In genomic region chr2:190159453-190159852, GRCh38 we compare ENCODE assay signal across 16 cellular contexts.
DNase-seq lines count a peak whose midpoint lies in the region; ATAC-seq, FAIRE-seq and TF ChIP-seq lines count a peak whose summit lies in the region.
"Had no signal": no experiment of that assay in that cellular context is flagged by ENCODE, and none has a peak within 500 bp of the region (broad histone marks: within the 10 kb centered on the region; RNA-seq: fewer than 3 reads in every experiment).

No MANE protein-coding gene starts in this region.

- CTCF ChIA-PET in IMR-90 (lab: Yijun Ruan, JAX) = interaction anchor here (1.0 kb wide), 1 partner anchor 19 kb away, joined by 3 read pairs; no protein-coding TSS in a partner anchor
- CTCF ChIA-PET in activated CD8-positive, alpha-beta T cell treated with anti-CD3 and anti-CD28 coated beads for 36 hours (lab: Charles Lee) = interaction anchor here (0.8 kb wide), 1 partner anchor 10 kb away, joined by 5 read pairs; no protein-coding TSS in a partner anchor

- H3K4ac ChIP-seq in IMR-90 (ENCODE audit: low read depth, low read length) = no peak overlapping the region

- H3K27ac ChIP-seq in IMR-90 (ENCODE audit: insufficient read depth, low read length) = no peak overlapping the region
- H3K27ac ChIP-seq in colonic mucosa = peak overlapping the region; percentile 31
- H3K27ac ChIP-seq: brain microvascular endothelial cell, SJSA1 had no signal

- no TSS peak for BruUV-seq in IMR-90 (replicated peaks; lab: Mats Ljungman, UMichigan)

- H2BK120ac ChIP-seq in IMR-90 (ENCODE audit: low read depth, low read length) = no peak overlapping the region

- H3K4me2 ChIP-seq in IMR-90 (ENCODE audit: low read depth, low read length) = no peak overlapping the region

- no peak overlapping the region for H3K27ac Mint-ChIP-seq in activated CD4-positive, alpha-beta T cell treated with anti-CD3 and anti-CD28 coated beads, Interleukin-2, amount 10 ng/mL, durations not matched to agents 24 days and 14 days
- no peak overlapping the region for H3K27ac Mint-ChIP-seq in activated CD8-positive, alpha-beta T cell treated with anti-CD3 and anti-CD28 coated beads for 36 hours
- H3K27ac Mint-ChIP-seq: CD4-positive, alpha-beta memory T cell had no signal

- no peak overlapping the region for H3K56ac ChIP-seq in IMR-90 (ENCODE audit: extremely low read depth, insufficient read depth, low read length)

- H2BK15ac ChIP-seq in IMR-90 (ENCODE audit: low read depth, low read length) = no peak overlapping the region

- no peak overlapping the region for H2BK20ac ChIP-seq in IMR-90 (ENCODE audit: low read depth, low read length)

- H3K9me1 ChIP-seq in IMR-90 (ENCODE audit: insufficient read depth, low read length) = no peaks in the 10 kb centered on the region

- POLR2A ChIA-PET in IMR-90 (lab: Charles Lee; ENCODE audit: unreplicated experiment) = no interaction called here
- POLR2A ChIA-PET in activated CD8-positive, alpha-beta T cell treated with anti-CD3 and anti-CD28 coated beads for 36 hours (lab: Charles Lee) = interaction anchor here (1.0 kb wide), 1 partner anchor 21 kb away, joined by 3 read pairs; a partner anchor contains a TSS

- TF ChIP-seq CTCF in IMR-90 (conservative IDR thresholded peaks at IDR 0.05; ENCODE audit: low read depth, low read length) (no peak), colonic mucosa (IDR thresholded peaks at IDR 0.05) (no peak), D721Med (IDR thresholded peaks at IDR 0.05; ENCODE audit: insufficient read depth, missing control alignments) (no peak)
- TF ChIP-seq CTCF in activated CD8-positive, alpha-beta T cell treated with anti-CD3 and anti-CD28 coated beads for 36 hours (IDR thresholded peaks at IDR 0.05) = no peak

- FAIRE-seq in D721Med (lab: Jason Lieb, UNC) = no peak

- no peak overlapping the region for H3K4me3 Mint-ChIP-seq in activated CD4-positive, alpha-beta T cell treated with anti-CD3 and anti-CD28 coated beads, Interleukin-2, amount 10 ng/mL, durations not matched to agents 24 days and 14 days
- H3K4me3 Mint-ChIP-seq in activated CD8-positive, alpha-beta T cell treated with anti-CD3 and anti-CD28 coated beads for 36 hours = no peak overlapping the region
- H3K4me3 Mint-ChIP-seq: CD4-positive, alpha-beta memory T cell had no signal

- no peak overlapping the region; the same call in 1 of the 2 replicates for H3K14ac ChIP-seq in IMR-90 (replicated peaks; ENCODE audit: low read depth, low read length)

- no peak overlapping the region for H2AFZ ChIP-seq in IMR-90 (replicated peaks; ENCODE audit: low read length, poor library complexity)

- TF ChIP-seq RAD21 in IMR-90 (IDR thresholded peaks at IDR 0.05; ENCODE audit: low read length) = no peak

- no peaks in the 10 kb centered on the region for H3K36me3 ChIP-seq in IMR-90 (ENCODE audit: control insufficient read depth, insufficient read depth, low read length)
- no peaks in the 10 kb centered on the region for H3K36me3 ChIP-seq in colonic mucosa
- H3K36me3 ChIP-seq: brain microvascular endothelial cell, SJSA1 had no signal

- H3K79me1 ChIP-seq in IMR-90 (ENCODE audit: low read depth in 1 of 2, low read length in 2 of 2) = no peaks in the 10 kb centered on the region

- dilution Hi-C loops in IMR-90 (cut with HindIII; ENCODE audit: low sequenced_read_pairs, unreplicated experiment) = no loop called here

- H3K9me3 Mint-ChIP-seq in activated CD4-positive, alpha-beta T cell treated with anti-CD3 and anti-CD28 coated beads, Interleukin-2, amount 10 ng/mL, durations not matched to agents 24 days and 14 days = no peaks in the 10 kb centered on the region
- H3K9me3 Mint-ChIP-seq in activated CD8-positive, alpha-beta T cell treated with anti-CD3 and anti-CD28 coated beads for 36 hours = no peaks in the 10 kb centered on the region
- H3K9me3 Mint-ChIP-seq: CD4-positive, alpha-beta memory T cell had no signal

- no peak overlapping the region for H3K18ac ChIP-seq in IMR-90 (ENCODE audit: low read depth, low read length)

- in situ Hi-C loops in IMR-90 (cut with MboI; ENCODE audit: low sequenced_read_pairs) = no loop called here

- H2AK5ac ChIP-seq in IMR-90 (ENCODE audit: low read depth, low read length) = no peak overlapping the region

- no peak overlapping the region for H4K5ac ChIP-seq in IMR-90 (ENCODE audit: low read depth, low read length)

- no peak for TF ChIP-seq POLR2A in IMR-90 (IDR thresholded peaks at IDR 0.05; ENCODE audit: low read depth, low read length)

- no peak overlapping the region for H2AK9ac ChIP-seq in IMR-90 (replicated peaks; ENCODE audit: low read depth, low read length, poor library complexity)

- H3K9ac ChIP-seq in IMR-90 (ENCODE audit: low read depth, low read length) (no peak overlapping the region), colonic mucosa (ENCODE audit: low read depth in 2 of 2, low read length in 2 of 2) (no peak overlapping the region)

- intact Hi-C loops in IMR-90 (cut with micrococcal nuclease) = no loop called here
- intact Hi-C loops in colonic mucosa (cut with DNase I) = no loop called here
- intact Hi-C loops in activated CD4-positive, alpha-beta T cell treated with anti-CD3 and anti-CD28 coated beads, Interleukin-2, amount 10 ng/mL, durations not matched to agents 24 days and 14 days (cut with micrococcal nuclease) = no loop called here
- intact Hi-C loops in activated CD8-positive, alpha-beta T cell treated with anti-CD3 and anti-CD28 coated beads for 36 hours (cut with micrococcal nuclease) = no loop called here

- no peaks in the 10 kb centered on the region for H3K27me3 Mint-ChIP-seq in activated CD4-positive, alpha-beta T cell treated with anti-CD3 and anti-CD28 coated beads, Interleukin-2, amount 10 ng/mL, durations not matched to agents 24 days and 14 days
- no peaks in the 10 kb centered on the region for H3K27me3 Mint-ChIP-seq in activated CD8-positive, alpha-beta T cell treated with anti-CD3 and anti-CD28 coated beads for 36 hours

- H3K36me3 Mint-ChIP-seq in activated CD4-positive, alpha-beta T cell treated with anti-CD3 and anti-CD28 coated beads, Interleukin-2, amount 10 ng/mL, durations not matched to agents 24 days and 14 days (ENCODE audit: low read depth) = no peaks in the 10 kb centered on the region
- no peaks in the 10 kb centered on the region for H3K36me3 Mint-ChIP-seq in activated CD8-positive, alpha-beta T cell treated with anti-CD3 and anti-CD28 coated beads for 36 hours (ENCODE audit: low read depth)
- H3K36me3 Mint-ChIP-seq: CD4-positive, alpha-beta memory T cell had no signal

- H3K23ac ChIP-seq in IMR-90 (ENCODE audit: low read depth, low read length) = 0 out of 2 replicates have a peak overlapping the region, but pooled peaks have one; percentile 29

- no peaks in the 10 kb centered on the region for H4K20me1 ChIP-seq in IMR-90 (ENCODE audit: insufficient read depth, low read length)

- H3K4me1 Mint-ChIP-seq in activated CD4-positive, alpha-beta T cell treated with anti-CD3 and anti-CD28 coated beads, Interleukin-2, amount 10 ng/mL, durations not matched to agents 24 days and 14 days = no peaks in the 10 kb centered on the region
- no peaks in the 10 kb centered on the region for H3K4me1 Mint-ChIP-seq in activated CD8-positive, alpha-beta T cell treated with anti-CD3 and anti-CD28 coated beads for 36 hours (ENCODE audit: low read depth)
- H3K4me1 Mint-ChIP-seq: CD4-positive, alpha-beta memory T cell had no signal

- H3K4me3 ChIP-seq in IMR-90 (ENCODE audit: insufficient read depth, low read depth, low read length) (no peak overlapping the region), colonic mucosa (no peak overlapping the region)
- H3K4me3 ChIP-seq: SJSA1 had no signal

- no peak overlapping the region for H4K91ac ChIP-seq in IMR-90 (ENCODE audit: insufficient read depth, low read depth, low read length)

- no peak overlapping the region for H4K8ac ChIP-seq in IMR-90 (ENCODE audit: low read depth in 2 of 2, low read length in 2 of 2)

- H3K27me3 ChIP-seq in IMR-90 (ENCODE audit: control insufficient read depth, insufficient read depth, low read length) (no peaks in the 10 kb centered on the region), colonic mucosa (no peaks in the 10 kb centered on the region)
- H3K27me3 ChIP-seq: brain microvascular endothelial cell, SJSA1 had no signal

- no CpG with 5 or more reads among the region's 3 CpGs for WGBS in IMR-90 (ENCODE audit: extremely low coverage in 2 of 2, insufficient read length in 1 of 2), 2 experiments

- peak; percentile 58 for DNase-seq in IMR-90
- DNase-seq in colonic mucosa = no peak
- DNase-seq in inferior parietal cortex (ENCODE audit: extremely low spot score) = peak; percentile 40
- DNase-seq in stromal cell of bone marrow (ENCODE audit: low read depth) = peak; percentile 98
- no peak for DNase-seq in activated CD4-positive, alpha-beta T cell treated with anti-CD3 and anti-CD28 coated beads, Interleukin-2, amount 10 ng/mL, durations not matched to agents 24 days and 14 days
- no peak for DNase-seq in activated CD8-positive, alpha-beta T cell treated with anti-CD3 and anti-CD28 coated beads for 36 hours
- no peak for DNase-seq in D721Med (ENCODE audit: insufficient read length, low spot score)
- DNase-seq: activated T-cell treated with anti-CD3 and anti-CD28 coated beads, Interleukin-2, amount 50 U/mL, for 48 hours; brain microvascular endothelial cell; CD4-positive, alpha-beta memory T cell; kidney glomerular epithelial cell; NCI-H1092; NCI-H510A treated with DMSO at 0.1 percent for 48 hours; stimulated activated naive CD4-positive, alpha-beta T cell had no signal

- H3K4me1 ChIP-seq in IMR-90 (ENCODE audit: control insufficient read depth, insufficient read depth, low read length) (no peaks in the 10 kb centered on the region), colonic mucosa (no peaks in the 10 kb centered on the region)
- H3K4me1 ChIP-seq: SJSA1 had no signal

- peak; percentile 46 for ATAC-seq in IMR-90 (ENCODE audit: low read depth)
- ATAC-seq in activated CD8-positive, alpha-beta T cell treated with anti-CD3 and anti-CD28 coated beads for 36 hours = no peak
- no peak for ATAC-seq in GM18519 (IDR thresholded peaks at IDR 0.05; ENCODE audit: low FRiP score, unreplicated experiment)

- H3K9me3 ChIP-seq in IMR-90 (ENCODE audit: control insufficient read depth, insufficient read depth, low read length) (no peaks in the 10 kb centered on the region), colonic mucosa (no peaks in the 10 kb centered on the region)
- H3K9me3 ChIP-seq: SJSA1 had no signal

- no peak overlapping the region for H2BK5ac ChIP-seq in IMR-90 (ENCODE audit: low read depth, low read length, poor library complexity, severe bottlenecking)

TF ChIP-seq in IMR-90, 13 proteins besides CTCF, POLR2A, EP300 and RAD21 (continues in another document):
- no peak for TF ChIP-seq USF2 (IDR thresholded peaks at IDR 0.05; ENCODE audit: low read depth, low read length)
- TF ChIP-seq NFE2L2 (IDR thresholded peaks at IDR 0.05; ENCODE audit: low read depth, low read length) = no peak
- no peak for TF ChIP-seq MXI1 (IDR thresholded peaks at IDR 0.05; ENCODE audit: borderline replicate concordance, low read depth, low read length)

Comparison
In these comparisons a context has a peak if more than half of its experiments do, and no peak if none do; other contexts are left out.
1. DNase-seq: peak in IMR-90 (single experiment), inferior parietal cortex (single experiment) and stromal cell of bone marrow (single experiment); none in colonic mucosa (single experiment), activated CD4-positive, alpha-beta T cell treated with anti-CD3 and anti-CD28 coated beads, Interleukin-2, amount 10 ng/mL, durations not matched to agents 24 days and 14 days (single experiment), activated CD8-positive, alpha-beta T cell treated with anti-CD3 and anti-CD28 coated beads for 36 hours (single experiment) and D721Med (single experiment).